Comparison of ENCODE assay signal across 1 cellular context in the genomic region with DNA sequence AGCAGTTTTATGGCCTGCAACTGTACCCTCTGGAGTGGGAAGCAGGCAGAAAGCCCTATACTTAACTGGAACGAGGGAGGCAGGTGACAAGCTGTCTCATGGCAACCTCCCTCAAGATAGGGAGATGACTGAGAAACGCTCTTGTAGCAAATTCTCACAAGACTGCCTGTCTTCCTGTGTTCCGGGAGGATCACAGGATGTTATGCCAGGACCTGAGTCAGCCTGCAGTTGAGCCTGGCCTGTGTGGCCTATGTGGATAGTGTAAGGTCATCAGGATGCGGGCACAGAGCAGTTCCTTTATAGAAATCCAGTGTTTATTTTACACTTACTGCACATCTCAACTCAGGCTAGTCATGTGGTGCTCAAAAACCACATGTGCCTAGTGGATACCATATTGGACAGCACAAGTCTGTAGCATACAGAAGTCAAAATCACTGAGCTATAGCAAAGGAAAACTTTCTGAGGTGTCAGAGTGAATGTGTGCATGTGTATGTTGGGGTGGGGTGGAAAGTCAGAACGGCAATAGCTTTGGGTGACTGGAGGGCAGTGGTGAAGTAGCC.
TF ChIP-seq lines count a peak whose summit lies in the region.

No MANE protein-coding gene starts in this region.

TF ChIP-seq in SK-N-SH, 30 proteins besides CTCF, POLR2A, EP300 and RAD21 (continued from another document):
- TF ChIP-seq, protein P1, sequence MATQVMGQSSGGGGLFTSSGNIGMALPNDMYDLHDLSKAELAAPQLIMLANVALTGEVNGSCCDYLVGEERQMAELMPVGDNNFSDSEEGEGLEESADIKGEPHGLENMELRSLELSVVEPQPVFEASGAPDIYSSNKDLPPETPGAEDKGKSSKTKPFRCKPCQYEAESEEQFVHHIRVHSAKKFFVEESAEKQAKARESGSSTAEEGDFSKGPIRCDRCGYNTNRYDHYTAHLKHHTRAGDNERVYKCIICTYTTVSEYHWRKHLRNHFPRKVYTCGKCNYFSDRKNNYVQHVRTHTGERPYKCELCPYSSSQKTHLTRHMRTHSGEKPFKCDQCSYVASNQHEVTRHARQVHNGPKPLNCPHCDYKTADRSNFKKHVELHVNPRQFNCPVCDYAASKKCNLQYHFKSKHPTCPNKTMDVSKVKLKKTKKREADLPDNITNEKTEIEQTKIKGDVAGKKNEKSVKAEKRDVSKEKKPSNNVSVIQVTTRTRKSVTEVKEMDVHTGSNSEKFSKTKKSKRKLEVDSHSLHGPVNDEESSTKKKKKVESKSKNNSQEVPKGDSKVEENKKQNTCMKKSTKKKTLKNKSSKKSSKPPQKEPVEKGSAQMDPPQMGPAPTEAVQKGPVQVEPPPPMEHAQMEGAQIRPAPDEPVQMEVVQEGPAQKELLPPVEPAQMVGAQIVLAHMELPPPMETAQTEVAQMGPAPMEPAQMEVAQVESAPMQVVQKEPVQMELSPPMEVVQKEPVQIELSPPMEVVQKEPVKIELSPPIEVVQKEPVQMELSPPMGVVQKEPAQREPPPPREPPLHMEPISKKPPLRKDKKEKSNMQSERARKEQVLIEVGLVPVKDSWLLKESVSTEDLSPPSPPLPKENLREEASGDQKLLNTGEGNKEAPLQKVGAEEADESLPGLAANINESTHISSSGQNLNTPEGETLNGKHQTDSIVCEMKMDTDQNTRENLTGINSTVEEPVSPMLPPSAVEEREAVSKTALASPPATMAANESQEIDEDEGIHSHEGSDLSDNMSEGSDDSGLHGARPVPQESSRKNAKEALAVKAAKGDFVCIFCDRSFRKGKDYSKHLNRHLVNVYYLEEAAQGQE (IDR thresholded peaks at IDR 0.05; ENCODE audit: low read depth, low read length): no peak
- no peak for TF ChIP-seq RXRA (IDR thresholded peaks at IDR 0.05; ENCODE audit: borderline replicate concordance, low read depth)
- TF ChIP-seq FOXJ3 (CRISPR knock-in tag; IDR thresholded peaks at IDR 0.05): no peak
- no peak for TF ChIP-seq POLR2AphosphoS5 (IDR thresholded peaks at IDR 0.05; ENCODE audit: low read depth, low read length)
- no peak for TF ChIP-seq CHD2 (IDR thresholded peaks at IDR 0.05; ENCODE audit: low read length, partially characterized antibody)
- TF ChIP-seq TEAD4 (IDR thresholded peaks at IDR 0.05; ENCODE audit: borderline replicate concordance, insufficient read depth): no peak
